27 cellular contexts compared by ENCODE assay signal in genomic region chr16:9607512-9608230, GRCh38.
"Had no signal": no experiment of that assay in that cellular context is flagged by ENCODE, and none has a peak within 500 bp of the region (broad histone marks: within the 10 kb centered on the region; RNA-seq: fewer than 3 reads in every experiment).

No MANE protein-coding gene starts in this region.

- H3K4me2 ChIP-seq: hepatocyte had no signal

- H3K79me2 ChIP-seq: hepatocyte had no signal

- H3K36me3 ChIP-seq: esophagus muscularis mucosa, gastroesophageal sphincter, heart left ventricle, left ventricle myocardium inferior, lower lobe of right lung, prostate gland, right atrium auricular region, sigmoid colon, tibial artery had no signal

- H3K4me3 Mint-ChIP-seq: dendritic cell treated with granulocyte-macrophage colony-stimulating factor and Interleukin-4, amounts not matched to agents 40 ng/mL and 50 ng/mL, for 4 days; endodermal cell; naive thymus-derived CD8-positive, alpha-beta T cell; nephron progenitor cell; stimulated activated effector memory CD8-positive, alpha-beta T cell treated with anti-CD3 and anti-CD28 coated beads, Interleukin-12 subunit alpha, Interleukin-12 subunit beta, amount 100 ng/mL, for 72 hours; type B pancreatic cell had no signal

- H3K27me3 ChIP-seq: esophagus muscularis mucosa, foreskin keratinocyte, gastroesophageal sphincter, heart left ventricle, hepatocyte, right atrium auricular region, sigmoid colon, testis, tibial artery had no signal

- H3K4me1 Mint-ChIP-seq: naive thymus-derived CD8-positive, alpha-beta T cell; stimulated activated effector memory CD8-positive, alpha-beta T cell treated with anti-CD3 and anti-CD28 coated beads, Interleukin-12 subunit alpha, Interleukin-12 subunit beta, amount 100 ng/mL, for 72 hours had no signal

- H3K27ac ChIP-seq: esophagus muscularis mucosa, foreskin keratinocyte, gastroesophageal sphincter, heart left ventricle, hepatocyte, left ventricle myocardium inferior, lower lobe of right lung, prostate gland, right atrium auricular region, sigmoid colon, testis, tibial artery had no signal

- H3K9me3 ChIP-seq: esophagus muscularis mucosa, gastroesophageal sphincter, heart left ventricle, left ventricle myocardium inferior, lower lobe of right lung, prostate gland, right atrium auricular region, sigmoid colon, testis, tibial artery had no signal

- H3K4me3 ChIP-seq: esophagus muscularis mucosa, gastroesophageal sphincter, heart left ventricle, hepatocyte, left ventricle myocardium inferior, lower lobe of right lung, prostate gland, right atrium auricular region, sigmoid colon, testis, tibial artery had no signal

- H3K9me3 Mint-ChIP-seq: dendritic cell treated with granulocyte-macrophage colony-stimulating factor and Interleukin-4, amounts not matched to agents 40 ng/mL and 50 ng/mL, for 4 days; endodermal cell; nephron progenitor cell; type B pancreatic cell had no signal

- H3K27me3 Mint-ChIP-seq: dendritic cell treated with granulocyte-macrophage colony-stimulating factor and Interleukin-4, amounts not matched to agents 40 ng/mL and 50 ng/mL, for 4 days had no signal

- H2AFZ ChIP-seq: hepatocyte had no signal

- H3K27ac Mint-ChIP-seq: dendritic cell treated with granulocyte-macrophage colony-stimulating factor and Interleukin-4, amounts not matched to agents 40 ng/mL and 50 ng/mL, for 4 days; endodermal cell; naive thymus-derived CD8-positive, alpha-beta T cell; nephron progenitor cell; stimulated activated effector memory CD8-positive, alpha-beta T cell treated with anti-CD3 and anti-CD28 coated beads, Interleukin-12 subunit alpha, Interleukin-12 subunit beta, amount 100 ng/mL, for 72 hours; type B pancreatic cell had no signal

- H3K36me3 Mint-ChIP-seq: naive thymus-derived CD8-positive, alpha-beta T cell; stimulated activated effector memory CD8-positive, alpha-beta T cell treated with anti-CD3 and anti-CD28 coated beads, Interleukin-12 subunit alpha, Interleukin-12 subunit beta, amount 100 ng/mL, for 72 hours; type B pancreatic cell had no signal

- H3K4me1 ChIP-seq: esophagus muscularis mucosa, foreskin keratinocyte, heart left ventricle, left ventricle myocardium inferior, lower lobe of right lung, prostate gland, right atrium auricular region, sigmoid colon, tibial artery had no signal

- DNase-seq: effector CD8-positive, alpha-beta T cell; endodermal cell; foreskin keratinocyte; heart left ventricle; left colon; left ventricle myocardium inferior; lower lobe of right lung; naive thymus-derived CD8-positive, alpha-beta T cell; nephron progenitor cell; nucleus accumbens; sigmoid colon; stimulated activated CD4-positive, alpha-beta T cell treated with anti-CD3 and anti-CD28 coated beads, Interleukin-2, amount 100 ng/mL, for 24 hours; stimulated activated CD4-positive, alpha-beta T cell treated with anti-CD3 and anti-CD28 coated beads, Interleukin-4, amount 100 ng/mL, for 24 hours; stimulated activated naive CD8-positive, alpha-beta T cell treated with anti-CD3 and anti-CD28 coated beads, Interleukin-15, Interleukin-2, amounts not matched to agents 100 U/mL and 50 U/mL, for 24 hours; substantia nigra; testis; tibial artery had no signal

- ATAC-seq: foreskin keratinocyte; gastroesophageal sphincter; heart left ventricle; left colon; lower lobe of right lung; naive thymus-derived CD8-positive, alpha-beta T cell; stimulated activated effector memory CD8-positive, alpha-beta T cell treated with anti-CD3 and anti-CD28 coated beads, Interleukin-12 subunit alpha, Interleukin-12 subunit beta, amount 100 ng/mL, for 72 hours; stimulated activated naive CD8-positive, alpha-beta T cell treated with anti-CD3 and anti-CD28 coated beads, Interleukin-15, Interleukin-2, amounts not matched to agents 100 U/mL and 50 U/mL, for 24 hours had no signal

- FAIRE-seq: colon, islet of Langerhans had no signal
